ENCODE assay signal across 24 cellular contexts in genomic region chr1:194843077-194843476, GRCh38.
"Had no signal": no experiment of that assay in that cellular context is flagged by ENCODE, and none has a peak within 500 bp of the region (broad histone marks: within the 10 kb centered on the region; RNA-seq: fewer than 3 reads in every experiment).

No MANE protein-coding gene starts in this region.

- FAIRE-seq: endometrium, islet of Langerhans, keratinocyte had no signal

- H3K27ac ChIP-seq: colonic mucosa, epithelial cell of prostate, esophagus muscularis mucosa, gastrocnemius medialis, heart right ventricle, left lung, lower lobe of right lung had no signal

- H3K4me3 ChIP-seq: colonic mucosa, esophagus muscularis mucosa, gastrocnemius medialis, heart right ventricle, left lung, lower lobe of right lung had no signal

- DNase-seq: colonic mucosa; cortex of kidney; effector CD8-positive, alpha-beta T cell; effector memory CD8-positive, alpha-beta T cell; endodermal cell; erythroblast; foreskin melanocyte; gastrocnemius medialis; glutamatergic neuron; head of caudate nucleus; heart right ventricle; hippocampal formation; left cardiac atrium; left lung; left ventricle myocardium superior; lower lobe of right lung; mesenchymal stem cell; midbrain; naive thymus-derived CD4-positive, alpha-beta T cell had no signal

- H3K9me3 ChIP-seq: colonic mucosa, esophagus muscularis mucosa, gastrocnemius medialis, left lung, lower lobe of right lung had no signal

- H3K36me3 ChIP-seq: colonic mucosa, esophagus muscularis mucosa, gastrocnemius medialis, heart right ventricle, left lung, lower lobe of right lung had no signal

- ATAC-seq: effector memory CD8-positive, alpha-beta T cell; gastrocnemius medialis; heart right ventricle; left cardiac atrium; left lung; left ventricle myocardium superior; lower lobe of right lung; naive thymus-derived CD4-positive, alpha-beta T cell had no signal

- H3K4me1 ChIP-seq: colonic mucosa, esophagus muscularis mucosa, gastrocnemius medialis, heart right ventricle, left lung, lower lobe of right lung had no signal

- H3K27me3 ChIP-seq: colonic mucosa, esophagus muscularis mucosa, gastrocnemius medialis, heart right ventricle, left lung had no signal
